ENCODE assay signal across 32 cellular contexts in the genomic region with DNA sequence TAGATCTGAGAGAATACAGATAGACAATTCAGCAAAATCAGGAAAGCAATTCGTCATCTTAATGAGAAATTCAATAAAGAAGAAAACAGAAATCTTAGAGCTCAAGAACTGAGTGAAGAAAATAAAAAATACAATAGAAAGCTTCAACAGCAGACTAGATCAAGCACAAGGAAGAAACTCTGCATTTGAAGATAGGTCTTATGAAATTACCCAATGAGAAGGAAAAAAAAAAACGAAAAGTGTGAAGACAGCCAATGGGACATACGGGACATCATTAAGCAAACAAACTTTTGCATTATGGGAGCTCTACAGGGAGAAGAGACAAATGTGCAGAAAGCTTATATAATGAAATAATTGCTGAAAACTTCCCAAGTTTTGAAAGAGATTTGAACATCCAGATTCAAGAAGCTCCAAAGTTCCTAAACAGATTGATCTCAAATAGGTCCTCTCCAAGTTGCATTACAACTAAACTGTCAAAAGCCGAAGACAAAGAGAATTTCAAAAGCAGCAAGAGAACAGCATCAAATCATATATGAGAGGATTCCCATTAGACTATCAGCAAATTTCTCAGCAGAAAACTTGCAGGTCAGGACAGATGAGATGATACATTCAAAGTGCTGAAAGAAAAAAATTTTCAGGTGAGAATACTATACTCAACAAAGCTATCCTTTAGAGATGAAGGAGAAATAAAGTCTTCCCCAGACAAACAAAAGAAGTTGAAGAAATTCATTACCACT. TPM values are rescaled to one million over a fixed set of nuclear protein-coding genes. Genes with fewer than 3 reads are reported as not detected.
"Had no signal": no experiment of that assay in that cellular context is flagged by ENCODE, and none has a peak within 500 bp of the region (broad histone marks: within the 10 kb centered on the region; RNA-seq: fewer than 3 reads in every experiment).

No MANE protein-coding gene starts in this region.

- H3K27ac ChIP-seq: hepatocyte, left ventricle myocardium inferior, pancreas, prostate gland, sigmoid colon, spleen, suprapubic skin, thoracic aorta, tibial artery, upper lobe of right lung, uterus had no signal

- H3K9me3 ChIP-seq: prostate gland, upper lobe of right lung, uterus had no signal

- ATAC-seq: mucosa of descending colon; naive thymus-derived CD4-positive, alpha-beta T cell; natural killer cell treated with Interleukin-12 subunit alpha and Interleukin-12 subunit beta and Interleukin-15 and Interleukin-18, amount 100 ng/mL, for 72 hours; pancreas; right cardiac atrium; stimulated activated effector memory CD8-positive, alpha-beta T cell treated with anti-CD3 and anti-CD28 coated beads, Interleukin-12 subunit alpha, Interleukin-12 subunit beta, amount 100 ng/mL, for 72 hours; upper lobe of right lung had no signal

- H3K4me3 ChIP-seq: hepatocyte, left ventricle myocardium inferior, mucosa of descending colon, pancreas, prostate gland, sigmoid colon, spleen, suprapubic skin, thoracic aorta, tibial artery, upper lobe of right lung, uterus had no signal

- FAIRE-seq: pancreas, small intestine had no signal

- H3K4me1 ChIP-seq: left ventricle myocardium inferior, pancreas, prostate gland, sigmoid colon, spleen, suprapubic skin, tibial artery, upper lobe of right lung, uterus had no signal

- H3K4me2 ChIP-seq: hepatocyte had no signal

- DNase-seq: islet precursor cell; left ventricle myocardium inferior; midbrain; mucosa of descending colon; naive thymus-derived CD4-positive, alpha-beta T cell; pancreas; posterior cingulate gyrus; retina; right cardiac atrium; sigmoid colon; small intestine; spleen; stimulated activated CD4-positive, alpha-beta T cell treated with anti-CD3 and anti-CD28 coated beads, Interleukin-4, amount 100 ng/mL, for 24 hours; stimulated activated naive CD4-positive, alpha-beta T cell; tibial artery; trophoblast cell; upper lobe of right lung; uterus had no signal

RNA-seq across cellular contexts. Expression of a gene that starts 10.8 kb away (rescaled TPM):
- total RNA-seq: lower leg skin, mesenteric fat pad, omental fat pad, subcutaneous adipose tissue, suprapubic skin, thoracic aorta, upper lobe of right lung had no signal
- polyA plus RNA-seq: neural cell had no signal

RNA-seq across cellular contexts. Expression of a gene that starts 24.3 kb away (rescaled TPM):
- total RNA-seq: hepatocyte, kidney epithelial cell, left ventricle myocardium inferior, lung microvascular endothelial cell, mesenteric fat pad, myocyte, omental fat pad, pancreas, sigmoid colon, suprapubic skin, thoracic aorta, upper lobe of right lung had no signal
- polyA plus RNA-seq: neural cell, pancreas had no signal
